12 cellular contexts compared by ENCODE assay signal in the genomic region with DNA sequence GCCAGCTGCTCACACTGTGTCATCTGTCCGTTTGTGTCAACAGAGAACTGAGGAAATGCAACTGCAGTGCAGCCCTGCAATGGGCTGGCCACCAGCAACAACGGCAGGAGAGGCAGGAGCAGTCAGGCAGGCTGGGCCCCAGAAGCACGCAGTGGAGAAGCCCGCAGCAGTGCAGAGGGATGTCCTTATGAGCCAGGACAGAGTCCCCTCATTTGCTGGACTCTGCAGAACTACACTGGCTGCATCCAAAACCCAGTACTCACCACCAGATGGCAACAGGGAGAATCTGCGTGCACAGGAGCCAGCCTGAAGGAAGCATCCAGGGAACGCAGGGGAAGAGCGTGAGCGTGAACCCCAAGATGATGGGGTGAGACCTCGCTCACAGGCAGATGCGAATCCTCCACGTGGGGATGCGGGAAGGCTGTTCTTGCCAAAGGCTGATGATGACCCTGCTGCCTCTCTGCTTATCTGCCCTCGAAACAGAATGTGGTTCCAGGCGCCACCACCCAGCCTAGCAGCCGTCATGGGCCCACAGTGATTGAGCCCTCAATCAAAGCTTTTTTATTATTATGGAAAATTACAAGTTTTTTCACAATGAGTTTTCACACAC.
DNase-seq lines count a peak whose midpoint lies in the region; ATAC-seq, FAIRE-seq and TF ChIP-seq lines count a peak whose summit lies in the region.
"Had no signal": no experiment of that assay in that cellular context is flagged by ENCODE, and none has a peak within 500 bp of the region (broad histone marks: within the 10 kb centered on the region; RNA-seq: fewer than 3 reads in every experiment).

No MANE protein-coding gene starts in this region.

- H4K20me1 ChIP-seq in MM.1S (ENCODE audit: insufficient read depth, low read length), result no peaks in the 10 kb centered on the region

- TF ChIP-seq CTCF in MM.1S (IDR thresholded peaks at IDR 0.05; ENCODE audit: low read length) (peak; percentile 40), bronchial epithelial cell (IDR thresholded peaks at IDR 0.05; ENCODE audit: insufficient read depth, low read length, severe bottlenecking) (peak; percentile 38)

- H3K27me3 ChIP-seq in MM.1S (replicated peaks; ENCODE audit: insufficient read depth, low read length) (peaks cover 67% of the 10 kb centered on the region), bronchial epithelial cell (ENCODE audit: control insufficient read depth, insufficient read depth, low read length) (no peaks in the 10 kb centered on the region)
- H3K27me3 ChIP-seq: thyroid gland had no signal

- H3F3A ChIP-seq in MM.1S (ENCODE audit: insufficient read depth, low read length), result no peaks in the 10 kb centered on the region

- FAIRE-seq in bronchial epithelial cell (lab: Jason Lieb, UNC), result peak; percentile 28

- H3K79me2 ChIP-seq in MM.1S (ENCODE audit: low read length), result no peaks in the 10 kb centered on the region

- H3K36me3 ChIP-seq in MM.1S (replicated peaks; ENCODE audit: insufficient read depth, low read length) (no peaks in the 10 kb centered on the region), bronchial epithelial cell (ENCODE audit: control insufficient read depth, insufficient read depth, low read length) (no peaks in the 10 kb centered on the region)
- H3K36me3 ChIP-seq: breast epithelium, thyroid gland had no signal

- H3K9me3 ChIP-seq in MM.1S (replicated peaks; ENCODE audit: insufficient read depth, low read length), result no peaks in the 10 kb centered on the region
- H3K9me3 ChIP-seq: thyroid gland had no signal

- H3K4me3 ChIP-seq in MM.1S (ENCODE audit: low read length), result no peak overlapping the region
- no peak overlapping the region for H3K4me3 ChIP-seq in bronchial epithelial cell (ENCODE audit: low read depth, low read length)
- H3K4me3 ChIP-seq: breast epithelium, thyroid gland had no signal

- H2AFZ ChIP-seq in MM.1S (ENCODE audit: low read length), result no peak overlapping the region

- H3K4me2 ChIP-seq in MM.1S (ENCODE audit: low read depth, low read length), result no peak overlapping the region

- H3K4me1 ChIP-seq in MM.1S (ENCODE audit: low read length), result no peaks in the 10 kb centered on the region
- H3K4me1 ChIP-seq: breast epithelium, thyroid gland had no signal

- H3K9me2 ChIP-seq in MM.1S (replicated peaks; ENCODE audit: insufficient read depth, low read length), result no peaks in the 10 kb centered on the region

- intact Hi-C loops in posterior vena cava (cut with DNase I), result no loop called here

- DNase-seq in NCI-H748 (lab: John Stamatoyannopoulos, UW; ENCODE audit: unreplicated experiment) (peak; percentile 46), NCI-H748 treated with DMSO at 0.1 percent for 48 hours (lab: John Stamatoyannopoulos, UW) (no peak), MM.1S (no peak), bronchial epithelial cell (ENCODE audit: low read depth) (peak; percentile 25), posterior vena cava (ENCODE audit: low spot score) (peak; percentile 72), COLO829 (ENCODE audit: low spot score) (no peak)
- DNase-seq: NCI-H524 treated with DMSO at 0.1 percent for 48 hours, T-helper 9 cell, thyroid gland had no signal

- ATAC-seq in GM18868 (IDR thresholded peaks at IDR 0.05; ENCODE audit: unreplicated experiment) (no peak), GM18873 (IDR thresholded peaks at IDR 0.05; ENCODE audit: low FRiP score, unreplicated experiment) (no peak)

- H3K27ac ChIP-seq in MM.1S (ENCODE audit: low read length), result no peak overlapping the region
- H3K27ac ChIP-seq: breast epithelium, thyroid gland had no signal

- H3K9ac ChIP-seq in MM.1S (ENCODE audit: low read length), result no peak overlapping the region

Comparison
In these comparisons a context has a peak if more than half of its experiments do, and no peak if none do; other contexts are left out.
1. DNase-seq: peak in NCI-H748 (single experiment), bronchial epithelial cell (single experiment) and posterior vena cava (single experiment); none in NCI-H748 treated with DMSO at 0.1 percent for 48 hours (single experiment), MM.1S (single experiment) and COLO829 (single experiment).